ENCODE assay signal across 8 cellular contexts in the genomic region with DNA sequence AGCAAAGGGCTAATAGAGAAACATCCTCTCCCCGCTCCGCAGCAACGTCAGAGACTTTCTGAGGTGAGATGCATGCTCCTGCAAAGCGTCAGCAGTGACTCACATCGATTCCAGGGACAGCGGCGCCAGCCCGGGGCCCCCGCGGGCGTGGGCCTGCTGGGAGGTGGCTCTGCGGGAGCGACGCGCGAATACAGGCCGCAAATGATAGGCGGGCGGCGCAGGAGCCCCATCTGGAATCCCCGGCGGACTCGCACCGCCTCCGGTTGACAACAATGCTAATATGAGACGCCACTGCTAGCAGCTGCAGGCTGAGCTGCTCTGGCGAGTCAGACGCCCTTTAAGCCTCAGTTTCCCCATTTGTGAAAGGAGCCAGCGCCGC. TPM values are rescaled to one million over a fixed set of nuclear protein-coding genes. Genes with fewer than 3 reads are reported as not detected.
DNase-seq lines count a peak whose midpoint lies in the region; ATAC-seq and TF ChIP-seq lines count a peak whose summit lies in the region.

No MANE protein-coding gene starts in this region.

- no peaks in the 10 kb centered on the region for H3K27me3 ChIP-seq in Peyer's patch
- H3K27me3 ChIP-seq in neural progenitor cell: no peaks in the 10 kb centered on the region
- no peaks in the 10 kb centered on the region for H3K27me3 ChIP-seq in stomach

- WGBS in stomach, 5 donors: 0 to 1% (median 0%) methylated on average over 19 to 30 of the region's 30 CpGs

- H3K4me3 Mint-ChIP-seq in activated T-helper 2 cell treated with anti-CD3 and anti-CD28 coated beads, Interferon-gamma antibody, Interleukin-2, Interleukin-4, amounts not matched to agents 10 μg/mL and 5 μg/mL and 100 μg/mL, durations not matched to agents 14 hours and 24 hours and 36 hours (ENCODE audit: low read depth): peak overlapping the region; percentile 93
- H3K4me3 Mint-ChIP-seq in neural progenitor cell: peak overlapping the region; percentile 91

- H3K4me3 ChIP-seq in Peyer's patch (peak overlapping the region; percentile 65 to 98 (median 93)), neural progenitor cell (peak overlapping the region; percentile 76), stomach (peak overlapping the region; percentile 62 to 97 (median 92))

- intact Hi-C loops in activated T-helper 2 cell treated with anti-CD3 and anti-CD28 coated beads, Interferon-gamma antibody, Interleukin-2, Interleukin-4, amounts not matched to agents 10 μg/mL and 5 μg/mL and 100 μg/mL, durations not matched to agents 14 hours and 24 hours and 36 hours (cut with micrococcal nuclease): loop anchor here (1.0 to 5.0 kb wide), 2 partner anchors 159 to 193 kb away; a partner anchor contains a TSS
- intact Hi-C loops in stomach (cut with DNase I; ENCODE audit: low total_unique reads): no loop called here

- H3K4me1 ChIP-seq in Peyer's patch (peaks cover 0 to 20% (median 2%) of the 10 kb centered on the region in 4 donors), neural progenitor cell (peaks cover 8% of the 10 kb centered on the region), stomach (peaks cover 15 to 52% (median 35%) of the 10 kb centered on the region in 4 donors)

- peak overlapping the region; percentile 30 for H2AFZ ChIP-seq in neural progenitor cell (replicated peaks)

- no peaks in the 10 kb centered on the region for H3K9me3 ChIP-seq in Peyer's patch
- H3K9me3 ChIP-seq in neural progenitor cell (ENCODE audit: low read depth): no peaks in the 10 kb centered on the region
- no peaks in the 10 kb centered on the region for H3K9me3 ChIP-seq in stomach

- H3K79me2 ChIP-seq in neural progenitor cell (ENCODE audit: low read depth): peaks cover 54% of the 10 kb centered on the region

- peaks cover 15% of the 10 kb centered on the region for H3F3A ChIP-seq in neural progenitor cell (ENCODE audit: low read depth)

- no peak for TF ChIP-seq EP300 in stomach (IDR thresholded peaks at IDR 0.05)

- peak overlapping the region; percentile 76 for H3K4me2 ChIP-seq in neural progenitor cell

- peak; percentile 36 for TF ChIP-seq POLR2A in GM18505 (IDR thresholded peaks at IDR 0.05; ENCODE audit: borderline replicate concordance, extremely low read depth, insufficient read depth, insufficient read length)
- TF ChIP-seq POLR2A in Peyer's patch (IDR thresholded peaks at IDR 0.05): no peak
- peak in 1 of 4 donors; percentile 7 for TF ChIP-seq POLR2A in stomach (IDR thresholded peaks at IDR 0.05)

- peaks cover 0 to 9% (median 0%) of the 10 kb centered on the region in 3 donors for H3K36me3 ChIP-seq in Peyer's patch
- peaks cover 5% of the 10 kb centered on the region for H3K36me3 ChIP-seq in neural progenitor cell
- peaks cover 14 to 43% (median 38%) of the 10 kb centered on the region in 4 donors for H3K36me3 ChIP-seq in stomach

- no peaks in the 10 kb centered on the region for H3K27me3 Mint-ChIP-seq in activated T-helper 2 cell treated with anti-CD3 and anti-CD28 coated beads, Interferon-gamma antibody, Interleukin-2, Interleukin-4, amounts not matched to agents 10 μg/mL and 5 μg/mL and 100 μg/mL, durations not matched to agents 14 hours and 24 hours and 36 hours (ENCODE audit: low read depth)
- H3K27me3 Mint-ChIP-seq in neural progenitor cell (ENCODE audit: insufficient read depth, low read depth): peaks cover 2% of the 10 kb centered on the region

- peaks cover 17% of the 10 kb centered on the region for H4K20me1 ChIP-seq in neural progenitor cell (ENCODE audit: low read depth)

- H3K4me1 Mint-ChIP-seq in activated T-helper 2 cell treated with anti-CD3 and anti-CD28 coated beads, Interferon-gamma antibody, Interleukin-2, Interleukin-4, amounts not matched to agents 10 μg/mL and 5 μg/mL and 100 μg/mL, durations not matched to agents 14 hours and 24 hours and 36 hours (ENCODE audit: low read depth): peaks cover 33% of the 10 kb centered on the region
- peaks cover 18% of the 10 kb centered on the region for H3K4me1 Mint-ChIP-seq in neural progenitor cell

- H3K9me3 Mint-ChIP-seq in activated T-helper 2 cell treated with anti-CD3 and anti-CD28 coated beads, Interferon-gamma antibody, Interleukin-2, Interleukin-4, amounts not matched to agents 10 μg/mL and 5 μg/mL and 100 μg/mL, durations not matched to agents 14 hours and 24 hours and 36 hours: no peaks in the 10 kb centered on the region
- H3K9me3 Mint-ChIP-seq in neural progenitor cell: no peaks in the 10 kb centered on the region

- peak; percentile 30 to 76 (median 74) for DNase-seq in Peyer's patch
- peak; percentile 82 for DNase-seq in activated T-helper 2 cell treated with anti-CD3 and anti-CD28 coated beads, Interferon-gamma antibody, Interleukin-2, Interleukin-4, amounts not matched to agents 10 μg/mL and 5 μg/mL and 100 μg/mL, durations not matched to agents 14 hours and 24 hours and 36 hours (ENCODE audit: low spot score)
- DNase-seq in fibroblast of the conjunctiva (ENCODE audit: low read depth): peak; percentile 45
- peak; percentile 69 for DNase-seq in neural progenitor cell (ENCODE audit: low spot score)
- peak; percentile 62 for DNase-seq in stomach

- ATAC-seq in GM18505 (IDR thresholded peaks at IDR 0.05; ENCODE audit: unreplicated experiment): peak; percentile 26
- ATAC-seq in HG03354 (IDR thresholded peaks at IDR 0.05; ENCODE audit: poor library complexity, severe bottlenecking, unreplicated experiment): peak; percentile 17
- no peak for ATAC-seq in HG02981 (IDR thresholded peaks at IDR 0.05; ENCODE audit: unreplicated experiment)

- H3K27ac ChIP-seq in Peyer's patch (peak overlapping the region; percentile 71 to 94 (median 86)), neural progenitor cell (peak overlapping the region; percentile 24), stomach (peak overlapping the region; percentile 82 to 94 (median 91))

- peak overlapping the region; percentile 96 for H3K27ac Mint-ChIP-seq in activated T-helper 2 cell treated with anti-CD3 and anti-CD28 coated beads, Interferon-gamma antibody, Interleukin-2, Interleukin-4, amounts not matched to agents 10 μg/mL and 5 μg/mL and 100 μg/mL, durations not matched to agents 14 hours and 24 hours and 36 hours
- no peak overlapping the region for H3K27ac Mint-ChIP-seq in neural progenitor cell

- peaks cover 38% of the 10 kb centered on the region for H3K36me3 Mint-ChIP-seq in activated T-helper 2 cell treated with anti-CD3 and anti-CD28 coated beads, Interferon-gamma antibody, Interleukin-2, Interleukin-4, amounts not matched to agents 10 μg/mL and 5 μg/mL and 100 μg/mL, durations not matched to agents 14 hours and 24 hours and 36 hours (ENCODE audit: low read depth)
- peaks cover 14% of the 10 kb centered on the region for H3K36me3 Mint-ChIP-seq in neural progenitor cell

- H3K9ac ChIP-seq in neural progenitor cell: peak overlapping the region; percentile 35

- TF ChIP-seq CTCF in Peyer's patch (IDR thresholded peaks at IDR 0.05) (no peak), neural progenitor cell (IDR thresholded peaks at IDR 0.05) (no peak), stomach (IDR thresholded peaks at IDR 0.05) (no peak)

RNA-seq across cellular contexts. Expression of a gene that starts 0.6 kb away (rescaled TPM):
- 10 to 100 TPM; 29.8 to 79.2 (median 35.8) TPM for total RNA-seq in Peyer's patch
- 189 and 192 TPM in 2 replicates for total RNA-seq in activated T-helper 2 cell treated with anti-CD3 and anti-CD28 coated beads, Interferon-gamma antibody, Interleukin-2, Interleukin-4, amounts not matched to agents 10 μg/mL and 5 μg/mL and 100 μg/mL, durations not matched to agents 14 hours and 24 hours and 36 hours
- 53.4 and 114 TPM in 2 replicates for total RNA-seq in neural progenitor cell (ENCODE audit: low replicate concordance)
- total RNA-seq in stomach: 100 to 1,000 TPM in 2 of 5 donors, 10 to 100 TPM in 3; 18.9 to 127 (median 61.7) TPM
- polyA plus RNA-seq in stomach: 10 to 100 TPM; 29.5 to 40.0 (median 37.0) TPM

RNA-seq across cellular contexts. Expression of a gene that starts 15.9 kb away (rescaled TPM):
- total RNA-seq in Peyer's patch (10 to 100 TPM; 39.9 to 65.1 (median 60.0) TPM), neural progenitor cell (ENCODE audit: low replicate concordance) (25.8 and 56.3 TPM in 2 replicates), stomach (10 to 100 TPM in 4 of 5 donors, 1 to 10 TPM in 1; 4.7 to 40.1 (median 29.7) TPM)
- 64.7 and 66.0 TPM in 2 replicates for total RNA-seq in activated T-helper 2 cell treated with anti-CD3 and anti-CD28 coated beads, Interferon-gamma antibody, Interleukin-2, Interleukin-4, amounts not matched to agents 10 μg/mL and 5 μg/mL and 100 μg/mL, durations not matched to agents 14 hours and 24 hours and 36 hours
- polyA plus RNA-seq in stomach: 10 to 100 TPM; 13.5 to 29.0 (median 20.5) TPM

RNA-seq across cellular contexts. Expression of a gene that starts 44.7 kb away (rescaled TPM):
- total RNA-seq in Peyer's patch (1 to 10 TPM in 2 of 4 donors, under 1 TPM in 1, not detected in 1; 0.80 to 5.3 (median 2.3) TPM), neural progenitor cell (ENCODE audit: low replicate concordance) (0.56 TPM in 1 of 2 replicates, not detected in the other), stomach (10 to 100 TPM in 1 of 5 donors, 1 to 10 TPM in 4; 1.4 to 15.6 (median 5.8) TPM)
- 0.11 and 0.62 TPM in 2 replicates for total RNA-seq in activated T-helper 2 cell treated with anti-CD3 and anti-CD28 coated beads, Interferon-gamma antibody, Interleukin-2, Interleukin-4, amounts not matched to agents 10 μg/mL and 5 μg/mL and 100 μg/mL, durations not matched to agents 14 hours and 24 hours and 36 hours
- polyA plus RNA-seq in stomach: 1 to 10 TPM; 2.0 to 5.4 (median 5.4) TPM

Comparison
In these comparisons a context has a peak if more than half of its experiments do, and no peak if none do; other contexts are left out.
1. H3K27ac ChIP-seq: peak in every context shown above with its lines; median percentile 91 in stomach; 86 in Peyer's patch; 24 in neural progenitor cell.